8 cellular contexts compared by ENCODE assay signal in the genomic region with DNA sequence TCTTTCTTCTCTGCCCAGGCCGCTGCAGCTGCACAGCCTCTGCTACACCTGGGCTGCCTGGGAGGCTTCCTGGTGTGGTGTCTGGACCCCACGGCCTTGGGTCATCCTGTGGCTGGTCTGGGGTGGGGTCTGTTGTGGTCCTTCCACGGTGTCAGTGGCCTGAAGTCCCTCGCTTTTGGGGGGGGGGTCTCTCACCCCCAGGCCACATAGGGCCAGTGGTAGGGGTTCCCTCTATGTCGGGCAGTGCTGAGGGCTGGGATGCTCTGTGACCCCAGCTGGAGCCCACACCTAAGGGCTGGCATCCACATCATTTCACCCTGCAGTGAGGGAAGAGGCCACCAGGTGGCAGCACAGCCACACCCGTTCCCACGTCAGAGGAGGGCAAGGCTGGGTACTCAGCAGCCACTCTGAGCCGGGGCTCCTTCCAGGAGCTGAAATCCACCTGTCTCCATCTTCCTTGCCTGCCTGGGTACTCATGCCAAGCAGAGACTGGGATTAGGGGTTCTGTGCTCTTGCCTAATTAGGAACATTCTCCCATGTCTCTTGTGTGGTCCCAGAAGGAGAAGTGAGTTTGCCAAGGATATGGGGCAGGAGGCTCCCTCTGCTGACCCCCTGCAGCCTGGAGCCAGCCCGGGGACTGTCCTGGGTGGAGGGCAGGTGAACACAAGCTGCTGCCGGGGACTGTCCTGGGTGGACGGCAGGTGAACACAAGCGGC. TPM values are rescaled to one million over a fixed set of nuclear protein-coding genes. Genes with fewer than 3 reads are reported as not detected.
A peak's percentile ranks its signal among the peaks of the same experiment; 100 is the strongest.
DNase-seq lines count a peak whose midpoint lies in the region; ATAC-seq and TF ChIP-seq lines count a peak whose summit lies in the region.

No MANE protein-coding gene starts in this region.

- H3F3A ChIP-seq in OCI-LY1 (ENCODE audit: insufficient read depth, low read length) = no peaks in the 10 kb centered on the region

- H3K9me2 ChIP-seq in OCI-LY1 (ENCODE audit: low read depth, low read length) = no peaks in the 10 kb centered on the region

- no peak overlapping the region for H3K4me3 Mint-ChIP-seq in natural killer cell

- H3K4me1 ChIP-seq in OCI-LY1 (ENCODE audit: insufficient read depth, low read length, severe bottlenecking) = no peaks in the 10 kb centered on the region
- H3K4me1 ChIP-seq in esophagus muscularis mucosa = peaks cover 1 to 19% (median 12%) of the 10 kb centered on the region in 4 donors

- no peaks in the 10 kb centered on the region for H3K9me3 ChIP-seq in OCI-LY1 (ENCODE audit: low read length)
- no peaks in the 10 kb centered on the region for H3K9me3 ChIP-seq in esophagus muscularis mucosa

- peaks cover 0 to 4% of the 10 kb centered on the region in 2 donors for H3K27me3 Mint-ChIP-seq in natural killer cell (ENCODE audit: low read depth in 2 of 2)

- TF ChIP-seq CTCF in OCI-LY1 (IDR thresholded peaks at IDR 0.05; ENCODE audit: low read length) (peak; percentile 84), esophagus muscularis mucosa (IDR thresholded peaks at IDR 0.05) (peak in 2 of 3 experiments; percentile 79 to 87), natural killer cell (IDR thresholded peaks at IDR 0.05) (peak; percentile 66)

- no peak overlapping the region for H2AFZ ChIP-seq in OCI-LY1 (ENCODE audit: low read length)

- TF ChIP-seq EP300 in esophagus muscularis mucosa (IDR thresholded peaks at IDR 0.05) = no peak

- no peak overlapping the region for H3K27ac ChIP-seq in OCI-LY1 (ENCODE audit: low read depth, low read length, poor library complexity, severe bottlenecking)
- H3K27ac ChIP-seq in esophagus muscularis mucosa (replicated peaks in 1 of 4) = no peak overlapping the region

- peak; percentile 59 for DNase-seq in COLO829 (ENCODE audit: low spot score)
- DNase-seq in HK-2 (ENCODE audit: unreplicated experiment) = peak; percentile 76
- peak; percentile 66 for DNase-seq in activated T-cell treated with anti-CD3 and anti-CD28 coated beads for 48 hours (ENCODE audit: low read depth)
- no peak for DNase-seq in esophagus muscularis mucosa (ENCODE audit: extremely low spot score)
- DNase-seq in natural killer cell = peak; percentile 64
- peak; percentile 30 to 78 (median 62) for DNase-seq in stimulated activated naive CD4-positive, alpha-beta T cell (lab: John Stamatoyannopoulos, UW)

- H3K4me3 ChIP-seq in OCI-LY1 (ENCODE audit: low read depth, low read length, poor library complexity, severe bottlenecking) (no peak overlapping the region), esophagus muscularis mucosa (no peak overlapping the region)

- H3K27ac Mint-ChIP-seq in natural killer cell = no peak overlapping the region

- peak; percentile 85 to 87 (median 86) for ATAC-seq in natural killer cell
- ATAC-seq in GM19395 (IDR thresholded peaks at IDR 0.05; ENCODE audit: unreplicated experiment) = no peak

- H3K4me2 ChIP-seq in OCI-LY1 (ENCODE audit: low read length) = no peak overlapping the region

- H3K9me3 Mint-ChIP-seq in natural killer cell = no peaks in the 10 kb centered on the region

- intact Hi-C loops in esophagus muscularis mucosa (cut with DNase I) = loop anchor here (1.0 kb wide), 1 partner anchor 304 kb away; no protein-coding TSS in a partner anchor
- intact Hi-C loops in natural killer cell (cut with micrococcal nuclease) = loop anchor here (2.0 kb wide), 1 partner anchor 303 kb away; no protein-coding TSS in a partner anchor

- H4K20me1 ChIP-seq in OCI-LY1 (ENCODE audit: insufficient read depth, low read length) = no peaks in the 10 kb centered on the region

- no peak overlapping the region for H3K9ac ChIP-seq in OCI-LY1 (ENCODE audit: low read length)

- WGBS in esophagus muscularis mucosa = 69% methylated on average over 5 of the region's 12 CpGs

- H3K27me3 ChIP-seq in OCI-LY1 (ENCODE audit: insufficient read depth, low read length) (no peaks in the 10 kb centered on the region), esophagus muscularis mucosa (peaks cover 0 to 26% (median 0%) of the 10 kb centered on the region in 4 donors)

- H3K79me2 ChIP-seq in OCI-LY1 (ENCODE audit: insufficient read depth, low read length) = no peaks in the 10 kb centered on the region

- H3K36me3 Mint-ChIP-seq in natural killer cell = no peaks in the 10 kb centered on the region

- peaks cover 6 to 7% of the 10 kb centered on the region in 2 donors for H3K4me1 Mint-ChIP-seq in natural killer cell

- TF ChIP-seq POLR2A in esophagus muscularis mucosa (IDR thresholded peaks at IDR 0.05; ENCODE audit: low read depth) = no peak

- H3K36me3 ChIP-seq in OCI-LY1 (ENCODE audit: insufficient read depth, low read length) (no peaks in the 10 kb centered on the region), esophagus muscularis mucosa (peaks cover 5 to 55% (median 46%) of the 10 kb centered on the region in 4 donors)

RNA-seq across cellular contexts. Expression of a gene that starts 13.0 kb away (rescaled TPM):
- 10 to 100 TPM; 10.4 to 23.7 (median 19.1) TPM for total RNA-seq in esophagus muscularis mucosa
- total RNA-seq in natural killer cell = 10 to 100 TPM; 56.0 to 86.4 (median 56.9) TPM
